In the genomic region with DNA sequence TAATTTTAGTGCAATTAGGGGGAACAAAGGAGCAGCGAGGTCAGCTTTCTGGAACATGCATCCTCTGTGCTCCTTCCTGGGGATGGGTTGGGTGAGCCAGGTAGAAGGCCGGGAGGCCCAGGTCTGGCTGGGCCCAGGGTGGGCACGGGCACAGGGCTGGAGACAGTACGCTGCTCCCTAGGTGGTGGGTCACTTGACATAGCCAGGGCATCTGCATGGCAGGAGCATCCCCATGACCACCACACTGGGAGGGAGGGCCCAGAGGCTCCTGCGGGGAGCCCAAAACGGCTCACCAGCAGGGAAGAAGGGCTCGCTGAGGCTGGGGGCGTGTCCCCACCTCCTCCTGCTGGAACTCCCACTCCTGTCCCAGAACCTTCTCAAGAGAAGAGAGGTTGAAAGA, we compare ENCODE assay signal across 31 cellular contexts.
"Had no signal": no experiment of that assay in that cellular context is flagged by ENCODE, and none has a peak within 500 bp of the region (broad histone marks: within the 10 kb centered on the region; RNA-seq: fewer than 3 reads in every experiment).

No MANE protein-coding gene starts in this region.

- H3K4me2 ChIP-seq: PC-9 had no signal

- ATAC-seq: activated CD8-positive, alpha-beta T cell treated with anti-CD3 and anti-CD28 coated beads, Interleukin-2, amount 10 ng/mL, durations not matched to agents 7 days and 5 days had no signal

- H3K27ac ChIP-seq: adrenal gland, brain microvascular endothelial cell, PC-9, RWPE1, WERI-Rb-1 had no signal

- H3K9me3 ChIP-seq: adrenal gland, MG63 had no signal

- H2AFZ ChIP-seq: PC-9 had no signal

- H3K27me3 ChIP-seq: adrenal gland, brain microvascular endothelial cell, MG63 had no signal

- H3K4me3 ChIP-seq: adrenal gland, MG63, PC-9 had no signal

- DNase-seq: activated CD4-positive, alpha-beta T cell treated with anti-CD3 and anti-CD28 coated beads for 1 hour; activated CD4-positive, alpha-beta T cell treated with anti-CD3 and anti-CD28 coated beads, Interleukin-2, amount 10 ng/mL, durations not matched to agents 7 days and 5 days; activated CD4-positive, alpha-beta T cell treated with anti-CD3 and anti-CD28 coated beads, Interleukin-2, amount 50 U/mL, for 48 hours; activated CD4-positive, CD25-positive, alpha-beta regulatory T cell; activated CD8-positive, alpha-beta T cell treated with anti-CD3 and anti-CD28 coated beads, Interleukin-2, amount 10 ng/mL, durations not matched to agents 7 days and 5 days; activated gamma-delta T cell; activated naive CD4-positive, alpha-beta T cell treated with Interleukin-2 at 50 U/mL for 16 hours; activated naive CD8-positive, alpha-beta T cell treated with anti-CD3 and anti-CD28 coated beads, Interleukin-2, amount 10 ng/mL, durations not matched to agents 7 days and 5 days; activated T-cell treated with anti-CD3 and anti-CD28 coated beads, Interleukin-2, amount 50 U/mL, for 24 hours; adrenal gland; brain microvascular endothelial cell; central memory CD4-positive, alpha-beta T cell; Kasumi-1; KG1; MG63; NCI-H1048; NCI-H1105 treated with DMSO at 0.1 percent for 48 hours; NCI-H1436; NCI-H1694; NCI-H1930; NCI-H2081 treated with DMSO at 0.1 percent for 48 hours; NCI-H2171; NCI-H510A; NCI-H526; NCI-H748 treated with DMSO at 0.1 percent for 48 hours; NK-92 treated with Interleukin-12 subunit alpha and Interleukin-12 subunit beta, amount 100 ng/mL, for 24 hours; PC-9; Right ventricle myocardium superior; T1000; WERI-Rb-1 had no signal

- H3K36me3 ChIP-seq: adrenal gland, brain microvascular endothelial cell, MG63, WERI-Rb-1 had no signal
